In the genomic region with DNA sequence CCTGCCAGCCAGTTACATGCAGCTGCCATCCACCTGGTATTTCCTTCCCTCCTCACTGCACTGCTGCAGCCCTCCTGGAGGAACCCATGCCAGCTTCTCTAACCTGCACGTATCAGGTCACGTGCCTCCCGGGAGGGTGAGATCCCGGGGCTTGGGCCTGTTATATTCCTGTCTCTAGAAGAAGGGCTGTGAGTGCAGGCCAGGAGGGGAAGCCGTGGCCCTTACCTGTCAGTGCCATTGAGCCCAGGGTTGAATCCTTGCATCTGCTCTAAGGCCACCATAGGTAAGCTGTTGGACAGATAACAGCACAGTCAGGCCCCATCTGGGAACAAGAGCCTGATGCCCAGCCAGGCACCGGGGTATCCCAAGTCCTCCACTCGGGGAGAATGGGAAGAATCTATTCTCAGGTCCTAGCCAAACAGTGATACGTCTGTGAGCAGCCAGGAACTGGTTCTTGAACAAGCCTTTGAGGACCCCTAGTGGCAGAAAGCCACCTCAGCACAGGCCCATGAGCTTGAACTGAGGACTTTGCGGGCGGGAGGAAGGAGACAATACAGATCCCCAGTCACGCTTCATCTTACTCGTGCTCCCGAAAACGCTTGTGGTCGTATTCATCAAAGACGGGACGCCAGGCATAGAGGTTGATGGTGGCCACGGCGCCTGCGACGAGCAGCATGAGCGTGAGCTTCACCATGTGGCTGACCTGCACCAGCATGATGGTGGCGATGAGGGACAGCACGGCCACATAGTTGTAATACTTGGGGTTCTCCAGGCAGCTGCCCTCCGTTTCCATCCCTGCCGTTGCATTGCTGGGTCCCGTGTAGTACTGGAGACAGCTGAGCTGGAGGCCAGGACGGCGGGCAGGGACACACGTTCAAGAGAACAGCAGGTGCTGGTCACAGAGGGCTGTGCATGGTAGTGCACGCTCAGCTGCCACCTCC, we compare ENCODE assay signal across 1 cellular context.
TF ChIP-seq lines count a peak whose summit lies in the region.

No MANE protein-coding gene starts in this region.

TF ChIP-seq in HepG2, 621 proteins besides CTCF, POLR2A, EP300 and RAD21 (continued from another document and continues in another):
- peak; percentile 45; the same call in 1 of the 2 replicates for TF ChIP-seq YEATS2 (CRISPR knock-in tag; IDR thresholded peaks at IDR 0.05; ENCODE audit: borderline replicate concordance)
- TF ChIP-seq, protein P1, sequence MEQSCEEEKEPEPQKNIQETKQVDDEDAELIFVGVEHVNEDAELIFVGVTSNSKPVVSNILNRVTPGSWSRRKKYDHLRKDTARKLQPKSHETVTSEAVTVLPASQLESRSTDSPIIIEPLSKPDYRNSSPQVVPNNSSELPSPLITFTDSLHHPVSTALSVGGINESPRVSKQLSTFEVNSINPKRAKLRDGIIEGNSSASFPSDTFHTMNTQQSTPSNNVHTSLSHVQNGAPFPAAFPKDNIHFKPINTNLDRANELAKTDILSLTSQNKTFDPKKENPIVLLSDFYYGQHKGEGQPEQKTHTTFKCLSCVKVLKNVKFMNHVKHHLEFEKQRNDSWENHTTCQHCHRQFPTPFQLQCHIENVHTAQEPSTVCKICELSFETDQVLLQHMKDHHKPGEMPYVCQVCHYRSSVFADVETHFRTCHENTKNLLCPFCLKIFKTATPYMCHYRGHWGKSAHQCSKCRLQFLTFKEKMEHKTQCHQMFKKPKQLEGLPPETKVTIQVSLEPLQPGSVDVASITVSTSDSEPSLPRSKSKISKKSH (CRISPR knock-in tag; IDR thresholded peaks at IDR 0.05; ENCODE audit: borderline replicate concordance), result peak; percentile 76; the same call in 1 of the 2 replicates
- no peak for TF ChIP-seq SRY (CRISPR knock-in tag; IDR thresholded peaks at IDR 0.05)
- TF ChIP-seq NFIB (CRISPR knock-in tag; IDR thresholded peaks at IDR 0.05; ENCODE audit: borderline replicate concordance), result no peak
- TF ChIP-seq, protein P2, sequence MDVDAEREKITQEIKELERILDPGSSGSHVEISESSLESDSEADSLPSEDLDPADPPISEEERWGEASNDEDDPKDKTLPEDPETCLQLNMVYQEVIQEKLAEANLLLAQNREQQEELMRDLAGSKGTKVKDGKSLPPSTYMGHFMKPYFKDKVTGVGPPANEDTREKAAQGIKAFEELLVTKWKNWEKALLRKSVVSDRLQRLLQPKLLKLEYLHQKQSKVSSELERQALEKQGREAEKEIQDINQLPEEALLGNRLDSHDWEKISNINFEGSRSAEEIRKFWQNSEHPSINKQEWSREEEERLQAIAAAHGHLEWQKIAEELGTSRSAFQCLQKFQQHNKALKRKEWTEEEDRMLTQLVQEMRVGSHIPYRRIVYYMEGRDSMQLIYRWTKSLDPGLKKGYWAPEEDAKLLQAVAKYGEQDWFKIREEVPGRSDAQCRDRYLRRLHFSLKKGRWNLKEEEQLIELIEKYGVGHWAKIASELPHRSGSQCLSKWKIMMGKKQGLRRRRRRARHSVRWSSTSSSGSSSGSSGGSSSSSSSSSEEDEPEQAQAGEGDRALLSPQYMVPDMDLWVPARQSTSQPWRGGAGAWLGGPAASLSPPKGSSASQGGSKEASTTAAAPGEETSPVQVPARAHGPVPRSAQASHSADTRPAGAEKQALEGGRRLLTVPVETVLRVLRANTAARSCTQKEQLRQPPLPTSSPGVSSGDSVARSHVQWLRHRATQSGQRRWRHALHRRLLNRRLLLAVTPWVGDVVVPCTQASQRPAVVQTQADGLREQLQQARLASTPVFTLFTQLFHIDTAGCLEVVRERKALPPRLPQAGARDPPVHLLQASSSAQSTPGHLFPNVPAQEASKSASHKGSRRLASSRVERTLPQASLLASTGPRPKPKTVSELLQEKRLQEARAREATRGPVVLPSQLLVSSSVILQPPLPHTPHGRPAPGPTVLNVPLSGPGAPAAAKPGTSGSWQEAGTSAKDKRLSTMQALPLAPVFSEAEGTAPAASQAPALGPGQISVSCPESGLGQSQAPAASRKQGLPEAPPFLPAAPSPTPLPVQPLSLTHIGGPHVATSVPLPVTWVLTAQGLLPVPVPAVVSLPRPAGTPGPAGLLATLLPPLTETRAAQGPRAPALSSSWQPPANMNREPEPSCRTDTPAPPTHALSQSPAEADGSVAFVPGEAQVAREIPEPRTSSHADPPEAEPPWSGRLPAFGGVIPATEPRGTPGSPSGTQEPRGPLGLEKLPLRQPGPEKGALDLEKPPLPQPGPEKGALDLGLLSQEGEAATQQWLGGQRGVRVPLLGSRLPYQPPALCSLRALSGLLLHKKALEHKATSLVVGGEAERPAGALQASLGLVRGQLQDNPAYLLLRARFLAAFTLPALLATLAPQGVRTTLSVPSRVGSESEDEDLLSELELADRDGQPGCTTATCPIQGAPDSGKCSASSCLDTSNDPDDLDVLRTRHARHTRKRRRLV (CRISPR knock-in tag; IDR thresholded peaks at IDR 0.05), result no peak
- no peak for TF ChIP-seq ZNF317 (CRISPR knock-in tag; IDR thresholded peaks at IDR 0.05)
- TF ChIP-seq, protein P3, sequence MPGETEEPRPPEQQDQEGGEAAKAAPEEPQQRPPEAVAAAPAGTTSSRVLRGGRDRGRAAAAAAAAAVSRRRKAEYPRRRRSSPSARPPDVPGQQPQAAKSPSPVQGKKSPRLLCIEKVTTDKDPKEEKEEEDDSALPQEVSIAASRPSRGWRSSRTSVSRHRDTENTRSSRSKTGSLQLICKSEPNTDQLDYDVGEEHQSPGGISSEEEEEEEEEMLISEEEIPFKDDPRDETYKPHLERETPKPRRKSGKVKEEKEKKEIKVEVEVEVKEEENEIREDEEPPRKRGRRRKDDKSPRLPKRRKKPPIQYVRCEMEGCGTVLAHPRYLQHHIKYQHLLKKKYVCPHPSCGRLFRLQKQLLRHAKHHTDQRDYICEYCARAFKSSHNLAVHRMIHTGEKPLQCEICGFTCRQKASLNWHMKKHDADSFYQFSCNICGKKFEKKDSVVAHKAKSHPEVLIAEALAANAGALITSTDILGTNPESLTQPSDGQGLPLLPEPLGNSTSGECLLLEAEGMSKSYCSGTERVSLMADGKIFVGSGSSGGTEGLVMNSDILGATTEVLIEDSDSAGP (CRISPR knock-in tag; IDR thresholded peaks at IDR 0.05; ENCODE audit: borderline replicate concordance), result peak; percentile 70; the same call in 1 of the 2 replicates
- no peak for TF ChIP-seq EZH2 (conservative IDR thresholded peaks at IDR 0.05; ENCODE audit: low read depth, low read length)
- no peak; the same call in 1 of the 2 replicates for TF ChIP-seq ZNF614 (CRISPR knock-in tag; IDR thresholded peaks at IDR 0.05; ENCODE audit: borderline replicate concordance)
- no peak for TF ChIP-seq DMAP1 (CRISPR knock-in tag; IDR thresholded peaks at IDR 0.05)
- TF ChIP-seq PAWR (CRISPR knock-in tag; IDR thresholded peaks at IDR 0.05; ENCODE audit: borderline replicate concordance), result no peak
- TF ChIP-seq GABPA (IDR thresholded peaks at IDR 0.05; ENCODE audit: low read depth, low read length), result no peak
- no peak for TF ChIP-seq GABPA (CRISPR knock-in tag; IDR thresholded peaks at IDR 0.05; ENCODE audit: low read depth)
- TF ChIP-seq, protein P4, sequence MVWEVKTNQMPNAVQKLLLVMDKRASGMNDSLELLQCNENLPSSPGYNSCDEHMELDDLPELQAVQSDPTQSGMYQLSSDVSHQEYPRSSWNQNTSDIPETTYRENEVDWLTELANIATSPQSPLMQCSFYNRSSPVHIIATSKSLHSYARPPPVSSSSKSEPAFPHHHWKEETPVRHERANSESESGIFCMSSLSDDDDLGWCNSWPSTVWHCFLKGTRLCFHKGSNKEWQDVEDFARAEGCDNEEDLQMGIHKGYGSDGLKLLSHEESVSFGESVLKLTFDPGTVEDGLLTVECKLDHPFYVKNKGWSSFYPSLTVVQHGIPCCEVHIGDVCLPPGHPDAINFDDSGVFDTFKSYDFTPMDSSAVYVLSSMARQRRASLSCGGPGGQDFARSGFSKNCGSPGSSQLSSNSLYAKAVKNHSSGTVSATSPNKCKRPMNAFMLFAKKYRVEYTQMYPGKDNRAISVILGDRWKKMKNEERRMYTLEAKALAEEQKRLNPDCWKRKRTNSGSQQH (CRISPR knock-in tag; IDR thresholded peaks at IDR 0.05; ENCODE audit: low read depth), result no peak
- no peak for TF ChIP-seq ZNF550 (CRISPR knock-in tag; IDR thresholded peaks at IDR 0.05; ENCODE audit: borderline replicate concordance)
- no peak for TF ChIP-seq CAMTA2 (CRISPR knock-in tag; IDR thresholded peaks at IDR 0.05; ENCODE audit: borderline replicate concordance)
- TF ChIP-seq, protein P5, sequence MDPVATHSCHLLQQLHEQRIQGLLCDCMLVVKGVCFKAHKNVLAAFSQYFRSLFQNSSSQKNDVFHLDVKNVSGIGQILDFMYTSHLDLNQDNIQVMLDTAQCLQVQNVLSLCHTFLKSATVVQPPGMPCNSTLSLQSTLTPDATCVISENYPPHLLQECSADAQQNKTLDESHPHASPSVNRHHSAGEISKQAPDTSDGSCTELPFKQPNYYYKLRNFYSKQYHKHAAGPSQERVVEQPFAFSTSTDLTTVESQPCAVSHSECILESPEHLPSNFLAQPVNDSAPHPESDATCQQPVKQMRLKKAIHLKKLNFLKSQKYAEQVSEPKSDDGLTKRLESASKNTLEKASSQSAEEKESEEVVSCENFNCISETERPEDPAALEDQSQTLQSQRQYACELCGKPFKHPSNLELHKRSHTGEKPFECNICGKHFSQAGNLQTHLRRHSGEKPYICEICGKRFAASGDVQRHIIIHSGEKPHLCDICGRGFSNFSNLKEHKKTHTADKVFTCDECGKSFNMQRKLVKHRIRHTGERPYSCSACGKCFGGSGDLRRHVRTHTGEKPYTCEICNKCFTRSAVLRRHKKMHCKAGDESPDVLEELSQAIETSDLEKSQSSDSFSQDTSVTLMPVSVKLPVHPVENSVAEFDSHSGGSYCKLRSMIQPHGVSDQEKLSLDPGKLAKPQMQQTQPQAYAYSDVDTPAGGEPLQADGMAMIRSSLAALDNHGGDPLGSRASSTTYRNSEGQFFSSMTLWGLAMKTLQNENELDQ (CRISPR knock-in tag; IDR thresholded peaks at IDR 0.05; ENCODE audit: borderline replicate concordance), result no peak
- TF ChIP-seq RFX1 (IDR thresholded peaks at IDR 0.05), result no peak
- peak; percentile 56 for TF ChIP-seq ZNF350 (CRISPR knock-in tag; IDR thresholded peaks at IDR 0.05; ENCODE audit: borderline replicate concordance, low read depth)
- TF ChIP-seq RFX5 (IDR thresholded peaks at IDR 0.05; ENCODE audit: low read depth, low read length), result no peak
- TF ChIP-seq ADNP (CRISPR knock-in tag; IDR thresholded peaks at IDR 0.05), result no peak
- no peak for TF ChIP-seq POLR2AphosphoS5 (IDR thresholded peaks at IDR 0.05; ENCODE audit: low read depth, low read length)
- TF ChIP-seq MAZ (IDR thresholded peaks at IDR 0.05; ENCODE audit: borderline replicate concordance, low read depth, low read length), result no peak
- no peak for TF ChIP-seq MAZ (CRISPR knock-in tag; IDR thresholded peaks at IDR 0.05; ENCODE audit: low read depth)
- no peak; the same call in 1 of the 2 replicates for TF ChIP-seq ZNF567 (CRISPR knock-in tag; IDR thresholded peaks at IDR 0.05; ENCODE audit: borderline replicate concordance)
- TF ChIP-seq POLR2AphosphoS2 (IDR thresholded peaks at IDR 0.05; ENCODE audit: low read depth, low read length), result no peak
- TF ChIP-seq, protein P6, sequence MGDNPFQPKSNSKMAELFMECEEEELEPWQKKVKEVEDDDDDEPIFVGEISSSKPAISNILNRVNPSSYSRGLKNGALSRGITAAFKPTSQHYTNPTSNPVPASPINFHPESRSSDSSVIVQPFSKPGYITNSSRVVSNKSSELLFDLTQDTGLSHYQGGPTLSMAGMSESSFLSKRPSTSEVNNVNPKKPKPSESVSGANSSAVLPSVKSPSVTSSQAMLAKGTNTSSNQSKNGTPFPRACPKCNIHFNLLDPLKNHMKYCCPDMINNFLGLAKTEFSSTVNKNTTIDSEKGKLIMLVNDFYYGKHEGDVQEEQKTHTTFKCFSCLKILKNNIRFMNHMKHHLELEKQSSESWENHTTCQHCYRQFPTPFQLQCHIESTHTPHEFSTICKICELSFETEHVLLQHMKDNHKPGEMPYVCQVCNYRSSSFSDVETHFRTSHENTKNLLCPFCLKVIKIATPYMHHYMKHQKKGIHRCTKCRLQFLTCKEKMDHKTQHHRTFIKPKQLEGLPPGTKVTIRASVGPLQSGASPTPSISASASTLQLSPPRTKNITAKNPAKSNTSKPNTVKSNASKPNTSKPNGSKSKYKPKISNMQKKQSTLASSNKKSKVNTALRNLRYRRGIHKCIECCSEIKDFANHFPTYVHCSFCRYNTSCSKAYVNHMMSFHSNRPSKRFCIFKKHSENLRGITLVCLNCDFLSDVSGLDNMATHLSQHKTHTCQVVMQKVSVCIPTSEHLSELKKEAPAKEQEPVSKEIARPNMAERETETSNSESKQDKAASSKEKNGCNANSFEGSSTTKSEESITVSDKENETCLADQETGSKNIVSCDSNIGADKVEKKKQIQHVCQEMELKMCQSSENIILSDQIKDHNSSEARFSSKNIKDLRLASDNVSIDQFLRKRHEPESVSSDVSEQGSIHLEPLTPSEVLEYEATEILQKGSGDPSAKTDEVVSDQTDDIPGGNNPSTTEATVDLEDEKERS (CRISPR knock-in tag; IDR thresholded peaks at IDR 0.05), result no peak
- peak; percentile 20; the same call in 1 of the 2 replicates for TF ChIP-seq NFYB (CRISPR knock-in tag; IDR thresholded peaks at IDR 0.05)
- 0 out of 2 replicates have a peak, but pooled peaks have one; percentile 57 for TF ChIP-seq ZNF790 (CRISPR knock-in tag; IDR thresholded peaks at IDR 0.05; ENCODE audit: borderline replicate concordance)
- no peak for TF ChIP-seq TGIF2 (CRISPR knock-in tag; IDR thresholded peaks at IDR 0.05)
- TF ChIP-seq ZNF607 (CRISPR knock-in tag; IDR thresholded peaks at IDR 0.05; ENCODE audit: borderline replicate concordance), result peak; percentile 70; the same call in 1 of the 2 replicates
- TF ChIP-seq SYNCRIP (IDR thresholded peaks at IDR 0.05; ENCODE audit: insufficient read depth, low read depth, low read length), result no peak
- TF ChIP-seq, protein P7, sequence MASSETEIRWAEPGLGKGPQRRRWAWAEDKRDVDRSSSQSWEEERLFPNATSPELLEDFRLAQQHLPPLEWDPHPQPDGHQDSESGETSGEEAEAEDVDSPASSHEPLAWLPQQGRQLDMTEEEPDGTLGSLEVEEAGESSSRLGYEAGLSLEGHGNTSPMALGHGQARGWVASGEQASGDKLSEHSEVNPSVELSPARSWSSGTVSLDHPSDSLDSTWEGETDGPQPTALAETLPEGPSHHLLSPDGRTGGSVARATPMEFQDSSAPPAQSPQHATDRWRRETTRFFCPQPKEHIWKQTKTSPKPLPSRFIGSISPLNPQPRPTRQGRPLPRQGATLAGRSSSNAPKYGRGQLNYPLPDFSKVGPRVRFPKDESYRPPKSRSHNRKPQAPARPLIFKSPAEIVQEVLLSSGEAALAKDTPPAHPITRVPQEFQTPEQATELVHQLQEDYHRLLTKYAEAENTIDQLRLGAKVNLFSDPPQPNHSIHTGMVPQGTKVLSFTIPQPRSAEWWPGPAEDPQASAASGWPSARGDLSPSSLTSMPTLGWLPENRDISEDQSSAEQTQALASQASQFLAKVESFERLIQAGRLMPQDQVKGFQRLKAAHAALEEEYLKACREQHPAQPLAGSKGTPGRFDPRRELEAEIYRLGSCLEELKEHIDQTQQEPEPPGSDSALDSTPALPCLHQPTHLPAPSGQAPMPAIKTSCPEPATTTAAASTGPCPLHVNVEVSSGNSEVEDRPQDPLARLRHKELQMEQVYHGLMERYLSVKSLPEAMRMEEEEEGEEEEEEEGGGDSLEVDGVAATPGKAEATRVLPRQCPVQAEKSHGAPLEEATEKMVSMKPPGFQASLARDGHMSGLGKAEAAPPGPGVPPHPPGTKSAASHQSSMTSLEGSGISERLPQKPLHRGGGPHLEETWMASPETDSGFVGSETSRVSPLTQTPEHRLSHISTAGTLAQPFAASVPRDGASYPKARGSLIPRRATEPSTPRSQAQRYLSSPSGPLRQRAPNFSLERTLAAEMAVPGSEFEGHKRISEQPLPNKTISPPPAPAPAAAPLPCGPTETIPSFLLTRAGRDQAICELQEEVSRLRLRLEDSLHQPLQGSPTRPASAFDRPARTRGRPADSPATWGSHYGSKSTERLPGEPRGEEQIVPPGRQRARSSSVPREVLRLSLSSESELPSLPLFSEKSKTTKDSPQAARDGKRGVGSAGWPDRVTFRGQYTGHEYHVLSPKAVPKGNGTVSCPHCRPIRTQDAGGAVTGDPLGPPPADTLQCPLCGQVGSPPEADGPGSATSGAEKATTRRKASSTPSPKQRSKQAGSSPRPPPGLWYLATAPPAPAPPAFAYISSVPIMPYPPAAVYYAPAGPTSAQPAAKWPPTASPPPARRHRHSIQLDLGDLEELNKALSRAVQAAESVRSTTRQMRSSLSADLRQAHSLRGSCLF (CRISPR knock-in tag; IDR thresholded peaks at IDR 0.05; ENCODE audit: borderline replicate concordance), result no peak
